Comparison of ENCODE assay signal across 9 cellular contexts in genomic region chr10:69335613-69336012, GRCh38. TPM values are rescaled to one million over a fixed set of nuclear protein-coding genes. Genes with fewer than 3 reads are reported as not detected.
A peak's percentile ranks its signal among the peaks of the same experiment; 100 is the strongest.
DNase-seq lines count a peak whose midpoint lies in the region; ATAC-seq and TF ChIP-seq lines count a peak whose summit lies in the region.
"Had no signal": no experiment of that assay in that cellular context is flagged by ENCODE, and none has a peak within 500 bp of the region (broad histone marks: within the 10 kb centered on the region; RNA-seq: fewer than 3 reads in every experiment).

No MANE protein-coding gene starts in this region.

- no peaks in the 10 kb centered on the region for H3K9me3 ChIP-seq in skeletal muscle tissue (ENCODE audit: control insufficient read depth in 3 of 3, low read length in 3 of 3)

- H3K4me1 Mint-ChIP-seq in T-cell (peaks cover 69 to 82% (median 77%) of the 10 kb centered on the region in 3 donors), glutamatergic neuron (ENCODE audit: low read depth, unreplicated experiment) (peaks cover 58% of the 10 kb centered on the region)

- TF ChIP-seq CTCF in GM06990 (IDR thresholded peaks at IDR 0.05; ENCODE audit: insufficient read depth, low read length, poor library complexity, severe bottlenecking), result no peak
- no peak for TF ChIP-seq CTCF in glutamatergic neuron (IDR thresholded peaks at IDR 0.05; ENCODE audit: partially characterized antibody, unreplicated experiment)

- H3K9me3 Mint-ChIP-seq in T-cell (no peaks in the 10 kb centered on the region), glutamatergic neuron (ENCODE audit: unreplicated experiment) (peaks cover 7% of the 10 kb centered on the region)

- DNase-seq in GM06990 (ENCODE audit: extremely low read depth, insufficient read length), result no peak
- no peak for DNase-seq in T-cell
- DNase-seq in glutamatergic neuron, result no peak
- DNase-seq in left colon, result no peak
- DNase-seq in NCI-H82 (lab: John Stamatoyannopoulos, UW), result no peak
- DNase-seq in LoVo (ENCODE audit: low spot score), result no peak
- DNase-seq: DND-41 had no signal

- intact Hi-C loops in left colon (cut with DNase I, micrococcal nuclease), result no loop called here

- peaks cover 60 to 71% (median 68%) of the 10 kb centered on the region in 3 donors for H3K4me1 ChIP-seq in skeletal muscle tissue (ENCODE audit: control insufficient read depth in 3 of 3, insufficient read depth in 3 of 3, low read length in 3 of 3)

- CTCF ChIA-PET in T-cell (lab: Charles Lee), result interaction anchor here in 1 of 2 donors (0.6 kb wide), 1 partner anchor 96 kb away, joined by 4 read pairs; no protein-coding TSS in a partner anchor

- H3K27ac ChIP-seq in skeletal muscle tissue (ENCODE audit: low read depth, low read length), result peak overlapping the region; percentile 52

- no peak for TF ChIP-seq POLR2A in GM18505 (IDR thresholded peaks at IDR 0.05; ENCODE audit: borderline replicate concordance, extremely low read depth, insufficient read depth, insufficient read length)

- ATAC-seq in T-cell (replicated peaks in 1 of 4) (no peak), left colon (no peak), GM18505 (IDR thresholded peaks at IDR 0.05; ENCODE audit: unreplicated experiment) (no peak)

- H3K4me3 Mint-ChIP-seq in T-cell (peak overlapping the region in 1 of 3 donors; percentile 80), glutamatergic neuron (ENCODE audit: unreplicated experiment) (no peak overlapping the region)

- H3K27me3 Mint-ChIP-seq in T-cell (no peaks in the 10 kb centered on the region), glutamatergic neuron (ENCODE audit: unreplicated experiment) (peaks cover 6% of the 10 kb centered on the region)

- H3K4me3 ChIP-seq in GM06990 (replicated peaks; ENCODE audit: low read depth, low read length) (peak overlapping the region; percentile 47), skeletal muscle tissue (ENCODE audit: low read length in 3 of 3) (peak overlapping the region in 2 of 3 donors; percentile 9 to 29)

- peaks cover 8% of the 10 kb centered on the region for H3K36me3 Mint-ChIP-seq in T-cell
- H3K36me3 Mint-ChIP-seq in glutamatergic neuron (ENCODE audit: unreplicated experiment), result no peaks in the 10 kb centered on the region

- H3K36me3 ChIP-seq in GM06990 (ENCODE audit: control insufficient read depth, insufficient read depth, low read length), result peaks cover 3% of the 10 kb centered on the region
- no peaks in the 10 kb centered on the region for H3K36me3 ChIP-seq in skeletal muscle tissue (ENCODE audit: control insufficient read depth in 3 of 3, insufficient read depth in 3 of 3, low read length in 3 of 3)

- H3K27me3 ChIP-seq in GM06990 (replicated peaks; ENCODE audit: control insufficient read depth, insufficient read depth, low read length), result no peaks in the 10 kb centered on the region
- H3K27me3 ChIP-seq in skeletal muscle tissue (ENCODE audit: control insufficient read depth in 3 of 3, insufficient read depth in 3 of 3, low read length in 3 of 3), result no peaks in the 10 kb centered on the region

- POLR2A ChIA-PET in T-cell (lab: Charles Lee), result no interaction called here

- no peak overlapping the region for H3K9ac ChIP-seq in skeletal muscle tissue (ENCODE audit: low read depth in 1 of 3, low read length in 3 of 3)

- peak overlapping the region; percentile 82 to 85 for H3K27ac Mint-ChIP-seq in T-cell
- H3K27ac Mint-ChIP-seq in glutamatergic neuron (ENCODE audit: unreplicated experiment), result peak overlapping the region; percentile 68

RNA-seq across cellular contexts. Expression of gene HK1, which starts 57.3 kb away (rescaled TPM):
- 10 to 100 TPM; 66.3 to 85.5 (median 83.6) TPM for total RNA-seq in T-cell
- total RNA-seq in glutamatergic neuron (ENCODE audit: unreplicated experiment), result 240 TPM
- 32.4 TPM for total RNA-seq in skeletal muscle tissue
- total RNA-seq in left colon, result 10 to 100 TPM; 64.1 to 90.4 TPM
